In the genomic region with DNA sequence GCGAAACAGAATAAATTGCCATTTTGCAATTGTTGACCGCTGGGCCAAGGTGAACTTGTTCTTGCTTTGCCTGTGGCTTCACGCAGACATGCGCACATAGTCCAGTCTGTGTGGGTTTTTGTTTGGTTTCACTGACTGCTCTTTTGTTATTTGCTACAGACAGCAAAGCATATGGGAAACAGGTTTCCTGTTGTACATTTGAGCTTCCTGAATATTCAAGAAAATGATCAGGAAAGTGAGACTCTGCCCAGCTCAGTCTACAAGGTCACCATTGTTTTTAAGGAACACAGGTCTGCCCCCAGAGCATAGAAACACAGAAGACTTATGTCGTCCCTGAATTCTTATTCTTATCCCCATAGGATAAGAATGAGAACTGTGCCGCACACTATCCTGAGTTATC, we compare ENCODE assay signal across 21 cellular contexts. TPM values are rescaled to one million over a fixed set of nuclear protein-coding genes. Genes with fewer than 3 reads are reported as not detected.
DNase-seq lines count a peak whose midpoint lies in the region; TF ChIP-seq lines count a peak whose summit lies in the region.
"Had no signal": no experiment of that assay in that cellular context is flagged by ENCODE, and none has a peak within 500 bp of the region (broad histone marks: within the 10 kb centered on the region; RNA-seq: fewer than 3 reads in every experiment).

No MANE protein-coding gene starts in this region.

- no peaks in the 10 kb centered on the region for H3K27me3 Mint-ChIP-seq in chondrocyte (ENCODE audit: low read depth)
- H3K27me3 Mint-ChIP-seq in neural crest cell (ENCODE audit: low read depth), result no peaks in the 10 kb centered on the region

- WGBS in testis, 2 donors, result 57 to 74% methylated on average over 6 of the region's 6 CpGs

- TF ChIP-seq CTCF in chondrocyte (IDR thresholded peaks at IDR 0.05) (no peak), neural crest cell (conservative IDR thresholded peaks at IDR 0.05) (no peak), testis (IDR thresholded peaks at IDR 0.05) (no peak)

- H3K4me1 Mint-ChIP-seq in chondrocyte (ENCODE audit: low read depth) (peaks cover 28% of the 10 kb centered on the region), neural crest cell (peaks cover 62% of the 10 kb centered on the region)
- H3K4me1 Mint-ChIP-seq: memory B cell; naive thymus-derived CD8-positive, alpha-beta T cell had no signal

- intact Hi-C loops in testis (cut with DNase I; ENCODE audit: low total_unique reads), result no loop called here

- H3K27ac Mint-ChIP-seq in chondrocyte (ENCODE audit: unreplicated experiment), result peak overlapping the region; percentile 34
- H3K27ac Mint-ChIP-seq in neural crest cell (ENCODE audit: unreplicated experiment), result peak overlapping the region; percentile 94
- H3K27ac Mint-ChIP-seq: memory B cell; naive thymus-derived CD8-positive, alpha-beta T cell had no signal

- no peak for TF ChIP-seq POLR2A in testis (IDR thresholded peaks at IDR 0.05)

- H3K4me3 ChIP-seq in testis, result no peak overlapping the region
- H3K4me3 ChIP-seq: ascending aorta, prostate gland had no signal

- peak overlapping the region; percentile 4 to 39 for H3K27ac ChIP-seq in testis
- H3K27ac ChIP-seq: ascending aorta, prostate gland had no signal

- no peaks in the 10 kb centered on the region for H3K36me3 ChIP-seq in testis (ENCODE audit: low read depth, missing control alignments)
- H3K36me3 ChIP-seq: ascending aorta, prostate gland had no signal

- peaks cover 10% of the 10 kb centered on the region for H3K36me3 Mint-ChIP-seq in chondrocyte (ENCODE audit: low read depth)
- peaks cover 6% of the 10 kb centered on the region for H3K36me3 Mint-ChIP-seq in neural crest cell (ENCODE audit: low read depth)
- H3K36me3 Mint-ChIP-seq: memory B cell; naive thymus-derived CD8-positive, alpha-beta T cell had no signal

- H3K27me3 ChIP-seq in testis, result no peaks in the 10 kb centered on the region
- H3K27me3 ChIP-seq: ascending aorta had no signal

- DNase-seq in chondrocyte (ENCODE audit: low spot score) (no peak), foreskin melanocyte (peak; percentile 17), neural crest cell (ENCODE audit: low read depth, low spot score) (no peak), testis (no peak), middle frontal gyrus (ENCODE audit: extremely low spot score, low spot score) (no peak), kidney glomerular epithelial cell (lab: John Stamatoyannopoulos, UW) (no peak), NCI-H748 treated with DMSO at 0.1 percent for 48 hours (lab: John Stamatoyannopoulos, UW) (no peak)
- DNase-seq: activated naive CD4-positive, alpha-beta T cell treated with anti-CD3 and anti-CD28 coated beads, Interleukin-2, amount 50 U/mL, for 16 hours; activated T-cell treated with anti-CD3 and anti-CD28 coated beads, Interleukin-2, amount 50 U/mL, for 4 hours; COR-L47; foreskin fibroblast; naive thymus-derived CD8-positive, alpha-beta T cell; NCI-H1092; NCI-H2081; NCI-H446 treated with DMSO at 0.1 percent for 48 hours; NK-92 treated with Interleukin-12 subunit alpha and Interleukin-12 subunit beta, amount 100 ng/mL, for 24 hours; T1000; trophoblast cell had no signal

- no peak overlapping the region for H3K4me3 Mint-ChIP-seq in chondrocyte (ENCODE audit: unreplicated experiment)
- H3K4me3 Mint-ChIP-seq in neural crest cell, result peak overlapping the region; percentile 45
- H3K4me3 Mint-ChIP-seq: activated T-cell treated with anti-CD3 and anti-CD28 coated beads, Interleukin-2, amount 50 U/mL, for 4 hours; memory B cell; naive thymus-derived CD8-positive, alpha-beta T cell had no signal

- H3K9me3 ChIP-seq in testis, result no peaks in the 10 kb centered on the region
- H3K9me3 ChIP-seq: ascending aorta, prostate gland had no signal

- H3K9me3 Mint-ChIP-seq in chondrocyte (ENCODE audit: low read depth) (no peaks in the 10 kb centered on the region), neural crest cell (no peaks in the 10 kb centered on the region)
- H3K9me3 Mint-ChIP-seq: activated T-cell treated with anti-CD3 and anti-CD28 coated beads, Interleukin-2, amount 50 U/mL, for 4 hours; memory B cell had no signal

- H3K4me1 ChIP-seq in testis, result peaks cover 12% of the 10 kb centered on the region
- H3K4me1 ChIP-seq: prostate gland had no signal

RNA-seq across cellular contexts. Expression of a gene that starts 55.6 kb away (rescaled TPM):
- total RNA-seq in chondrocyte (54.2 to 89.3 TPM (median 82.9 TPM) in 3 replicates), neural crest cell (88.0 and 90.0 TPM in 2 replicates), testis (10 to 100 TPM; 40.3 to 42.1 TPM)
- polyA plus RNA-seq in testis (ENCODE audit: insufficient read depth, low read depth, low replicate concordance), result 12.1 TPM
- total RNA-seq: naive thymus-derived CD8-positive, alpha-beta T cell had no signal
- polyA plus RNA-seq: naive thymus-derived CD8-positive, alpha-beta T cell had no signal
